Comparison of ENCODE assay signal across 20 cellular contexts in the genomic region with DNA sequence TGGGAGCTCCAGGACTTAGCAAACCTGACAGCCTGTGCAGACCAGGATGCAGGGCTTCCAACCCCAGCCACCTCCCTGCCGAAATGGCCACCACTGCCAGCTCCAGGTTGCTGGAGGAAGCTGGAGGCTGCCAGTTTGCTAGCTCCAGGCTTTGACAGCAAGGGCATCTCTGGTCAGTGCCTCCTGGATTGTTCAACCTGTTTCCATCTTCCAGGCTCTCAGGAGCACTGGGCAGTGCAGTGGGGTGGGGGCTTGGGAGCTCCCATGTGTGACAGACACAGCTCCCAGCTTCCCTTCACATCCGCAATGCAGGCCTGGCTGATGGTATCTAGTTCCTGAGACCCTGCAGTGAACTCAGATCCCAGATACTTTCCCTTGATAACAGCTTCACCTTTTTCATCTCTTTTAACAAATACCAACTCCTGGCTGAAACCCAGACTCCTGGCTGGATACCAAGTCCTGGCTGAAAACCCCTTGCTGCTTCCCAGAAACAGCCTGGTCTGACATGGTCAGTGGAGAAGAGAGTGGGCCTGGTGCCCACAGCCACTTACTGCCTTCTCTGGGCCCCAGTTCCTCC. TPM values are rescaled to one million over a fixed set of nuclear protein-coding genes. Genes with fewer than 3 reads are reported as not detected.
DNase-seq lines count a peak whose midpoint lies in the region; ATAC-seq and TF ChIP-seq lines count a peak whose summit lies in the region.
"Had no signal": no experiment of that assay in that cellular context is flagged by ENCODE, and none has a peak within 500 bp of the region (broad histone marks: within the 10 kb centered on the region; RNA-seq: fewer than 3 reads in every experiment).

No MANE protein-coding gene starts in this region.

- no peaks in the 10 kb centered on the region for H3K79me1 ChIP-seq in neuronal stem cell (ENCODE audit: low read depth, low read length)

- ATAC-seq in HG03521 (IDR thresholded peaks at IDR 0.05; ENCODE audit: unreplicated experiment), result no peak

- no peak overlapping the region for H3K9ac ChIP-seq in neuronal stem cell (ENCODE audit: low read depth, low read length, poor library complexity)

- TF ChIP-seq CTCF in BE2C (IDR thresholded peaks at IDR 0.05; ENCODE audit: low read depth, low read length) (no peak), GM10266 (IDR thresholded peaks at IDR 0.05; ENCODE audit: control insufficient read depth, insufficient read depth, low read depth, missing control alignments) (no peak)

- no peak overlapping the region for H2BK12ac ChIP-seq in neuronal stem cell (ENCODE audit: low read length)

- H4K91ac ChIP-seq in neuronal stem cell (ENCODE audit: low read depth, low read length, poor library complexity), result no peak overlapping the region

- H3K27me3 ChIP-seq in BE2C (no peaks in the 10 kb centered on the region), neuronal stem cell (ENCODE audit: control insufficient read depth in 3 of 3, insufficient read depth in 3 of 3, low read depth in 1 of 3, low read length in 3 of 3) (peaks cover 0 to 2% (median 0%) of the 10 kb centered on the region in 3 experiments)

- no peak overlapping the region for H2BK15ac ChIP-seq in neuronal stem cell (ENCODE audit: low read length)

- no peak overlapping the region for H3K4me2 ChIP-seq in neuronal stem cell (ENCODE audit: insufficient read depth, low read length, poor library complexity, severe bottlenecking)

- DNase-seq in NCI-H1092 treated with DMSO at 0.1 percent for 48 hours (lab: John Stamatoyannopoulos, UW) (peak; percentile 34), NCI-H1092 (lab: John Stamatoyannopoulos, UW) (no peak), BE2C (peak; percentile 91), cerebellum (ENCODE audit: low spot score) (peak; percentile 44), neuronal stem cell (ENCODE audit: low spot score) (no peak), COR-L47 (lab: John Stamatoyannopoulos, UW) (no peak), GM10266 (ENCODE audit: extremely low spot score) (no peak)
- DNase-seq: activated B cell treated with CpG ODN at 0.5 μM for 24 hours; EL; H7; immature natural killer cell; MG63; naive thymus-derived CD4-positive, alpha-beta T cell; NCI-H146; NCI-H2171 treated with DMSO at 0.1 percent for 48 hours; stimulated activated CD4-positive, alpha-beta T cell treated with anti-CD3 and anti-CD28 coated beads, Interleukin-2, amount 100 ng/mL, for 48 hours; trophoblast cell had no signal

- H2AK5ac ChIP-seq in neuronal stem cell (ENCODE audit: low read depth, low read length), result no peak overlapping the region

- no peak overlapping the region for H3K4ac ChIP-seq in neuronal stem cell (ENCODE audit: low read length)

- WGBS in neuronal stem cell (ENCODE audit: extremely low coverage in 2 of 2, insufficient read length in 2 of 2, insufficient replicate concordance in 1 of 2), 2 donors, result no CpG with 5 or more reads among the region's 2 CpGs

- H3K36me3 ChIP-seq in BE2C (no peaks in the 10 kb centered on the region), neuronal stem cell (replicated peaks in 1 of 2; ENCODE audit: control insufficient read depth in 2 of 2, insufficient read depth in 2 of 2, low read length in 2 of 2) (no peaks in the 10 kb centered on the region)
- H3K36me3 ChIP-seq: MG63 had no signal

- no peak overlapping the region for H3K23ac ChIP-seq in neuronal stem cell (ENCODE audit: low read depth, low read length, poor library complexity)

- no peak overlapping the region for H3K18ac ChIP-seq in neuronal stem cell (ENCODE audit: low read length)

- H3K4me3 ChIP-seq in BE2C (ENCODE audit: low read depth, low read length) (no peak overlapping the region), neuronal stem cell (ENCODE audit: low read length in 2 of 2) (no peak overlapping the region)
- H3K4me3 ChIP-seq: MG63 had no signal

- peak overlapping the region; percentile 2 for H3K14ac ChIP-seq in neuronal stem cell (ENCODE audit: low read length)

- H3K9me3 ChIP-seq in BE2C (no peaks in the 10 kb centered on the region), neuronal stem cell (replicated peaks in 1 of 2; ENCODE audit: control insufficient read depth in 2 of 2, insufficient read depth in 1 of 2, low read depth in 1 of 2, low read length in 2 of 2) (no peaks in the 10 kb centered on the region)
- H3K9me3 ChIP-seq: MG63 had no signal

- peak overlapping the region; percentile 59 for H2BK5ac ChIP-seq in neuronal stem cell (ENCODE audit: low read length)

- H4K8ac ChIP-seq in neuronal stem cell (ENCODE audit: low read depth, low read length), result no peak overlapping the region

- H3K27ac ChIP-seq in neuronal stem cell (replicated peaks; ENCODE audit: low read length), result no peak overlapping the region
- H3K27ac ChIP-seq: 22Rv1 had no signal

- H2BK120ac ChIP-seq in neuronal stem cell (ENCODE audit: low read depth, low read length), result no peak overlapping the region

- peaks cover 61% of the 10 kb centered on the region for H3K4me1 ChIP-seq in BE2C
- H3K4me1 ChIP-seq in neuronal stem cell (ENCODE audit: control insufficient read depth in 2 of 2, insufficient read depth in 1 of 2, low read depth in 1 of 2, low read length in 2 of 2), result no peaks in the 10 kb centered on the region

- H2AFZ ChIP-seq in neuronal stem cell (ENCODE audit: low read length), result no peak overlapping the region

RNA-seq across cellular contexts. Expression of a gene that starts 20.8 kb away (rescaled TPM):
- 310 TPM for polyA plus RNA-seq in BE2C (2012; ENCODE audit: insufficient read depth, insufficient read length, low read depth)
- 4.4 TPM for total RNA-seq in cerebellum
- polyA plus RNA-seq in neuronal stem cell (2013, experiment 1 of 2), result 2.3 TPM
- polyA plus RNA-seq in neuronal stem cell (2013, experiment 2 of 2), result 2.2 TPM
- total RNA-seq: activated B cell treated with CpG ODN at 0.5 μM for 24 hours, SK-MEL-5 had no signal
- polyA plus RNA-seq: naive thymus-derived CD4-positive, alpha-beta T cell had no signal

Comparison
In these comparisons a context has a peak if more than half of its experiments do, and no peak if none do; other contexts are left out.
1. DNase-seq: peak in NCI-H1092 treated with DMSO at 0.1 percent for 48 hours (single experiment), BE2C (single experiment) and cerebellum (single experiment); none in NCI-H1092 (single experiment), neuronal stem cell (single experiment), COR-L47 (single experiment) and GM10266 (single experiment).